14 cellular contexts compared by ENCODE assay signal in genomic region chr4:52864816-52865215, GRCh38. TPM values are rescaled to one million over a fixed set of nuclear protein-coding genes. Genes with fewer than 3 reads are reported as not detected.
A peak's percentile ranks its signal among the peaks of the same experiment; 100 is the strongest.
DNase-seq lines count a peak whose midpoint lies in the region; ATAC-seq lines count a peak whose summit lies in the region.
"Had no signal": no experiment of that assay in that cellular context is flagged by ENCODE, and none has a peak within 500 bp of the region (broad histone marks: within the 10 kb centered on the region; RNA-seq: fewer than 3 reads in every experiment).

No MANE protein-coding gene starts in this region.

- H3K27me3 ChIP-seq in effector memory CD4-positive, alpha-beta T cell (replicated peaks; ENCODE audit: control insufficient read depth, insufficient read depth, low read length, poor library complexity, severe bottlenecking): peaks cover 2% of the 10 kb centered on the region

- H3K4me1 ChIP-seq in effector memory CD4-positive, alpha-beta T cell (ENCODE audit: control insufficient read depth, insufficient read depth, low read length, poor library complexity, severe bottlenecking): peaks cover 13% of the 10 kb centered on the region

- no peak overlapping the region for H3K27ac ChIP-seq in effector memory CD4-positive, alpha-beta T cell (ENCODE audit: insufficient read depth, low read length, poor library complexity, severe bottlenecking)

- no peak for ATAC-seq in HG02763 (IDR thresholded peaks at IDR 0.05; ENCODE audit: unreplicated experiment)
- ATAC-seq: stimulated activated effector memory CD8-positive, alpha-beta T cell treated with anti-CD3 and anti-CD28 coated beads, Interleukin-12 subunit alpha, Interleukin-12 subunit beta, amount 100 ng/mL, for 72 hours had no signal

- H3K9me3 ChIP-seq in effector memory CD4-positive, alpha-beta T cell (ENCODE audit: control insufficient read depth, low read length): no peaks in the 10 kb centered on the region
- H3K9me3 ChIP-seq: MG63 had no signal

- H3K4me3 ChIP-seq in effector memory CD4-positive, alpha-beta T cell (ENCODE audit: insufficient read depth, low read depth, low read length, poor library complexity, severe bottlenecking): no peak overlapping the region
- H3K4me3 ChIP-seq: MG63 had no signal

- no peaks in the 10 kb centered on the region for H3K36me3 ChIP-seq in effector memory CD4-positive, alpha-beta T cell (ENCODE audit: control insufficient read depth, insufficient read depth, low read length)

- DNase-seq in DMS 273 treated with DMSO at 0.1 percent for 48 hours (lab: John Stamatoyannopoulos, UW): peak; percentile 34
- peak; percentile 36 to 92 for DNase-seq in NCI-H2081 (lab: John Stamatoyannopoulos, UW)
- DNase-seq in astrocyte of the hippocampus (ENCODE audit: low read depth, low spot score): peak; percentile 88
- peak; percentile 53 to 81 for DNase-seq in lung microvascular endothelial cell (ENCODE audit: low read depth in 2 of 2)
- DNase-seq in effector memory CD4-positive, alpha-beta T cell: no peak
- no peak for DNase-seq in cerebellar nuclear complex (lab: John Stamatoyannopoulos, UW)
- no peak for DNase-seq in UCSD-AML1 (lab: John Stamatoyannopoulos, UW; ENCODE audit: unreplicated experiment)
- DNase-seq: activated CD4-positive, alpha-beta T cell treated with anti-CD3 and anti-CD28 coated beads for 1 hour; activated effector memory CD4-positive, alpha-beta T cell treated with anti-CD3 and anti-CD28 coated beads, Interleukin-2, amount 50 U/mL, for 16 hours; hypothalamus; MG63; naive B cell had no signal

RNA-seq across cellular contexts. Expression of gene RASL11B, which starts 2.7 kb away (rescaled TPM):
- under 0.01 TPM in 1 of 2 replicates, not detected in the other for total RNA-seq in lung microvascular endothelial cell

Comparison
In these comparisons a context has a peak if more than half of its experiments do, and no peak if none do; other contexts are left out.
1. DNase-seq: peak in DMS 273 treated with DMSO at 0.1 percent for 48 hours (single experiment), NCI-H2081 (2 of 2), astrocyte of the hippocampus (single experiment) and lung microvascular endothelial cell (2 of 2); none in effector memory CD4-positive, alpha-beta T cell (0 of 3), cerebellar nuclear complex (0 of 2) and UCSD-AML1 (single experiment).